11 cellular contexts compared by ENCODE assay signal in genomic region chr2:38108907-38109731, GRCh38. TPM values are rescaled to one million over a fixed set of nuclear protein-coding genes. Genes with fewer than 3 reads are reported as not detected.
DNase-seq lines count a peak whose midpoint lies in the region; ATAC-seq and TF ChIP-seq lines count a peak whose summit lies in the region.
"Had no signal": no experiment of that assay in that cellular context is flagged by ENCODE, and none has a peak within 500 bp of the region (broad histone marks: within the 10 kb centered on the region; RNA-seq: fewer than 3 reads in every experiment).

No MANE protein-coding gene starts in this region.

- no peak for TF ChIP-seq CTCF in VCaP (conservative IDR thresholded peaks at IDR 0.05)
- no peak for TF ChIP-seq CTCF in liver (IDR thresholded peaks at IDR 0.05; ENCODE audit: low read depth, low read length, missing input control)
- TF ChIP-seq CTCF in upper lobe of right lung (IDR thresholded peaks at IDR 0.05), result no peak
- no peak for TF ChIP-seq CTCF in CD8-positive, alpha-beta T cell (IDR thresholded peaks at IDR 0.05)

- ATAC-seq in upper lobe of right lung (no peak), GM21576 (IDR thresholded peaks at IDR 0.05; ENCODE audit: unreplicated experiment) (no peak)
- no peak for ATAC-seq in CD8-positive, alpha-beta T cell

- POLR2A ChIA-PET in CD8-positive, alpha-beta T cell (lab: Charles Lee), result no interaction called here

- no peaks in the 10 kb centered on the region for H3K79me2 ChIP-seq in GM23248 (ENCODE audit: insufficient read depth)

- TF ChIP-seq RAD21 in liver (IDR thresholded peaks at IDR 0.05), result no peak

- WGBS in GM23248 (ENCODE audit: low coverage in 1 of 2, low lambda C conversion rate in 2 of 2, missing lambda C conversion rate in 2 of 2), 2 experiments, result 50 to 55% methylated on average over 11 of the region's 11 CpGs
- WGBS in liver, result 47% methylated on average over 11 of the region's 11 CpGs

- H3K27ac Mint-ChIP-seq in CD8-positive, alpha-beta T cell, result no peak overlapping the region
- H3K27ac Mint-ChIP-seq: activated naive CD8-positive, alpha-beta T cell had no signal

- peaks cover 25% of the 10 kb centered on the region for H3F3A ChIP-seq in GM23248 (ENCODE audit: insufficient read depth)

- CTCF ChIA-PET in CD8-positive, alpha-beta T cell (lab: Charles Lee), result no interaction called here

- no peaks in the 10 kb centered on the region for H3K9me2 ChIP-seq in GM23248 (ENCODE audit: insufficient read depth)

- peak overlapping the region; percentile 37 for H3K4me2 ChIP-seq in GM23248 (ENCODE audit: unreplicated experiment)

- H3K4me3 Mint-ChIP-seq in CD8-positive, alpha-beta T cell, result no peak overlapping the region
- H3K4me3 Mint-ChIP-seq: activated naive CD8-positive, alpha-beta T cell had no signal

- peaks cover 29% of the 10 kb centered on the region for H3K4me1 ChIP-seq in GM23248 (ENCODE audit: insufficient read depth)
- H3K4me1 ChIP-seq in liver (ENCODE audit: control insufficient read depth in 4 of 4, insufficient read depth in 4 of 4, low read length in 3 of 4), result peaks cover 12 to 35% (median 26%) of the 10 kb centered on the region in 4 donors
- peaks cover 48% of the 10 kb centered on the region for H3K4me1 ChIP-seq in upper lobe of right lung
- H3K4me1 ChIP-seq in CD8-positive, alpha-beta T cell (ENCODE audit: insufficient read depth, low read length), result no peaks in the 10 kb centered on the region

- H3K9ac ChIP-seq in GM23248, result peak overlapping the region; percentile 42
- peak overlapping the region; percentile 39 to 68 for H3K9ac ChIP-seq in liver (ENCODE audit: low read depth in 1 of 2, low read length in 2 of 2)

- H3K36me3 ChIP-seq in GM23248 (ENCODE audit: low read depth) (no peaks in the 10 kb centered on the region), liver (ENCODE audit: control insufficient read depth in 4 of 4, insufficient read depth in 3 of 4, low read depth in 1 of 4, low read length in 3 of 4) (no peaks in the 10 kb centered on the region), upper lobe of right lung (no peaks in the 10 kb centered on the region)
- H3K36me3 ChIP-seq in CD8-positive, alpha-beta T cell (ENCODE audit: insufficient read depth, low read length), result no peaks in the 10 kb centered on the region

- H3K4me3 ChIP-seq in GM23248 (no peak overlapping the region), liver (ENCODE audit: low read depth in 1 of 3, low read length in 3 of 3) (peak overlapping the region; percentile 25 to 63 (median 32)), upper lobe of right lung (no peak overlapping the region)
- no peak overlapping the region for H3K4me3 ChIP-seq in CD8-positive, alpha-beta T cell (ENCODE audit: low read depth, low read length)

- no peaks in the 10 kb centered on the region for H4K20me1 ChIP-seq in GM23248 (ENCODE audit: insufficient read depth)

- H2AFZ ChIP-seq in GM23248, result peak overlapping the region; percentile 20; the same call in 1 of the 2 replicates

- H3K27me3 ChIP-seq in GM23248 (replicated peaks; ENCODE audit: insufficient read depth) (no peaks in the 10 kb centered on the region), liver (ENCODE audit: control insufficient read depth in 4 of 4, insufficient read depth in 4 of 4, low read length in 3 of 4) (no peaks in the 10 kb centered on the region), upper lobe of right lung (no peaks in the 10 kb centered on the region)
- H3K27me3 ChIP-seq in CD8-positive, alpha-beta T cell (ENCODE audit: insufficient read depth, low read length), result no peaks in the 10 kb centered on the region

- H3K9me3 ChIP-seq in GM23248 (ENCODE audit: low read depth) (no peaks in the 10 kb centered on the region), liver (ENCODE audit: control insufficient read depth in 4 of 4, low read length in 3 of 4) (no peaks in the 10 kb centered on the region), upper lobe of right lung (no peaks in the 10 kb centered on the region)
- no peaks in the 10 kb centered on the region for H3K9me3 ChIP-seq in CD8-positive, alpha-beta T cell (ENCODE audit: low read length)

- intact Hi-C loops in upper lobe of right lung (cut with DNase I), result no loop called here
- intact Hi-C loops in CD8-positive, alpha-beta T cell (cut with DNase I, micrococcal nuclease), result no loop called here

- H3K27me3 Mint-ChIP-seq in CD8-positive, alpha-beta T cell (ENCODE audit: low read depth), result peaks cover 31% of the 10 kb centered on the region

- DNase-seq in GM23248 (no peak), upper lobe of right lung (no peak), kidney tubule cell (ENCODE audit: low spot score) (no peak)
- no peak for DNase-seq in CD8-positive, alpha-beta T cell
- DNase-seq: NCI-H1048, NCI-H226, retina had no signal

- no peaks in the 10 kb centered on the region for H3K4me1 Mint-ChIP-seq in CD8-positive, alpha-beta T cell (ENCODE audit: low read depth)

- in situ Hi-C loops in GM23248 (cut with MboI), result no loop called here

- peaks cover 6% of the 10 kb centered on the region for H3K9me3 Mint-ChIP-seq in CD8-positive, alpha-beta T cell

- H3K27ac ChIP-seq in GM23248, result peak overlapping the region; percentile 34; the same call in 1 of the 2 replicates
- H3K27ac ChIP-seq in VCaP, result peak overlapping the region; percentile 94
- peak overlapping the region; percentile 84 to 85 for H3K27ac ChIP-seq in liver (ENCODE audit: low read depth in 1 of 2, low read length in 2 of 2)
- H3K27ac ChIP-seq in upper lobe of right lung, result peak overlapping the region; percentile 76
- no peak overlapping the region for H3K27ac ChIP-seq in CD8-positive, alpha-beta T cell (ENCODE audit: low read depth, low read length)

- no peaks in the 10 kb centered on the region for H3K36me3 Mint-ChIP-seq in CD8-positive, alpha-beta T cell

TF ChIP-seq in liver, 16 proteins besides CTCF, POLR2A, EP300 and RAD21:
- no peak for TF ChIP-seq ATF3 (IDR thresholded peaks at IDR 0.05)
- no peak for TF ChIP-seq JUND (IDR thresholded peaks at IDR 0.05)
- TF ChIP-seq FOXA2 (IDR thresholded peaks at IDR 0.05), result no peak
- no peak for TF ChIP-seq EGR1 (IDR thresholded peaks at IDR 0.05; ENCODE audit: low read depth in 2 of 2)
- TF ChIP-seq HNF4A (conservative IDR thresholded peaks at IDR 0.05), result no peak
- TF ChIP-seq RXRA (IDR thresholded peaks at IDR 0.05), result no peak
- no peak for TF ChIP-seq TAF1 (conservative IDR thresholded peaks at IDR 0.05)
- no peak for TF ChIP-seq REST (IDR thresholded peaks at IDR 0.05)
- no peak for TF ChIP-seq HNF4G (IDR thresholded peaks at IDR 0.05)
- TF ChIP-seq MAX (IDR thresholded peaks at IDR 0.05), result no peak
- no peak for TF ChIP-seq YY1 (IDR thresholded peaks at IDR 0.05)

RNA-seq across cellular contexts. Expression of gene CYP1B1, which starts 33.2 kb away (rescaled TPM):
- total RNA-seq in GM23248 (2014; rRNA removed; shearing (Covaris generic)), result 51.0 and 56.0 TPM in 2 replicates
- polyA plus RNA-seq in GM23248 (2016; fragmentation: Nextera tagmentation; extraction: Ambion mirVana) (112 and 116 TPM in 2 replicates), liver (1 to 10 TPM; 2.7 to 3.6 TPM)
- total RNA-seq in liver (1 to 10 TPM in 1 of 2 donors, under 1 TPM in 1; 0.84 to 6.8 TPM), upper lobe of right lung (69.4 TPM)
- total RNA-seq in CD8-positive, alpha-beta T cell, result not detected

Comparison
In these comparisons a context has a peak if more than half of its experiments do, and no peak if none do; other contexts are left out.
1. H3K4me3 ChIP-seq: peak in liver (3 of 3); none in GM23248 (single experiment), upper lobe of right lung (single experiment) and CD8-positive, alpha-beta T cell (single experiment).